In genomic region chr1:55375617-55376258, GRCh38 we compare ENCODE assay signal across 8 cellular contexts.
DNase-seq lines count a peak whose midpoint lies in the region; ATAC-seq and TF ChIP-seq lines count a peak whose summit lies in the region.

No MANE protein-coding gene starts in this region.

- peaks cover 14% of the 10 kb centered on the region for H3K4me1 Mint-ChIP-seq in MCF 10A (ENCODE audit: insufficient read depth, unreplicated experiment)

- H3K9me3 ChIP-seq in PC-3 (ENCODE audit: low read length): no peaks in the 10 kb centered on the region

- H3K27ac ChIP-seq in PC-3 (ENCODE audit: low read length): peak overlapping the region; percentile 90

- peak overlapping the region; percentile 64 for H2AFZ ChIP-seq in PC-3 (ENCODE audit: low read length)

- H3F3A ChIP-seq in PC-3 (ENCODE audit: low read length, unreplicated experiment): no peaks in the 10 kb centered on the region

- CTCF ChIA-PET in PC-3 (lab: Charles Lee) (interaction anchor here (0.5 to 1.9 kb wide), 12 partner anchors 27 to 1450 kb away, joined by 3 to 12 read pairs (median 5); no protein-coding TSS in a partner anchor), MCF 10A (lab: Yijun Ruan, JAX) (interaction anchor here (0.6 to 3.5 kb wide), 59 partner anchors 9 to 1803 kb away, joined by 3 to 28 read pairs (median 4); no protein-coding TSS in a partner anchor)

- ATAC-seq in HG03280 (IDR thresholded peaks at IDR 0.05; ENCODE audit: unreplicated experiment) (peak; percentile 57), PC-3 (peak; percentile 21), GM18858 (IDR thresholded peaks at IDR 0.05; ENCODE audit: unreplicated experiment) (no peak)

- no peaks in the 10 kb centered on the region for H3K27me3 Mint-ChIP-seq in MCF 10A (ENCODE audit: insufficient read depth, unreplicated experiment)

- POLR2A ChIA-PET in PC-3 (lab: Charles Lee; ENCODE audit: unreplicated experiment) (no interaction called here), MCF 10A (lab: Yijun Ruan, JAX) (interaction anchor here (0.6 to 1.5 kb wide), 4 partner anchors 16 to 1191 kb away, joined by 3 read pairs; no protein-coding TSS in a partner anchor)

- no peaks in the 10 kb centered on the region for H3K36me3 Mint-ChIP-seq in MCF 10A (ENCODE audit: insufficient read depth, unreplicated experiment)

- H3K79me2 ChIP-seq in PC-3 (ENCODE audit: low read length): no peaks in the 10 kb centered on the region

- TF ChIP-seq CTCF in PC-3 (conservative IDR thresholded peaks at IDR 0.05; ENCODE audit: low read depth, low read length): peak; percentile 95
- peak; percentile 85 for TF ChIP-seq CTCF in MCF 10A (IDR thresholded peaks at IDR 0.05; ENCODE audit: unreplicated experiment)

- no peaks in the 10 kb centered on the region for H4K20me1 ChIP-seq in PC-3 (ENCODE audit: low read length)

- peak overlapping the region; percentile 64 for H3K4me2 ChIP-seq in PC-3 (ENCODE audit: low read length)

- H3K36me3 ChIP-seq in PC-3 (ENCODE audit: low read depth, low read length): no peaks in the 10 kb centered on the region

- H3K27me3 ChIP-seq in PC-3 (ENCODE audit: low read length): no peaks in the 10 kb centered on the region

- intact Hi-C loops in PC-3 (cut with micrococcal nuclease): loop anchor here (1.0 to 5.0 kb wide), 5 partner anchors 54 to 1209 kb away; no protein-coding TSS in a partner anchor
- intact Hi-C loops in MCF 10A (cut with micrococcal nuclease): loop anchor here (1.0 to 5.0 kb wide), 6 partner anchors 53 to 1210 kb away; partner anchors contain the start of gene PLPP3

- H3K9me2 ChIP-seq in PC-3 (replicated peaks; ENCODE audit: low read length): no peaks in the 10 kb centered on the region

- DNase-seq in NCI-H146 (lab: John Stamatoyannopoulos, UW) (peak; percentile 17), NCI-H146 treated with DMSO at 0.1 percent for 48 hours (lab: John Stamatoyannopoulos, UW; ENCODE audit: unreplicated experiment) (no peak), PC-3 (peak; percentile 58), MCF 10A (ENCODE audit: unreplicated experiment) (peak; percentile 72), kidney glomerular epithelial cell (lab: John Stamatoyannopoulos, UW) (peak; percentile 11)
- DNase-seq in stimulated activated CD4-positive, alpha-beta T cell treated with anti-CD3 and anti-CD28 coated beads, TNF-alpha, amount 100 ng/mL, for 48 hours (ENCODE audit: low read depth in 3 of 3): peak in 2 of 3 donors; percentile 25 to 53

- no TSS peak for BruUV-seq in PC-3 (replicated peaks; lab: Mats Ljungman, UMichigan)
- no TSS peak for BruUV-seq in MCF 10A (replicated peaks; lab: Mats Ljungman, UMichigan)

- H3K4me3 ChIP-seq in PC-3 (ENCODE audit: low read length): no peak overlapping the region; the same call in 1 of the 2 replicates

- no peak overlapping the region for H3K4me3 Mint-ChIP-seq in MCF 10A (ENCODE audit: unreplicated experiment)

- peak overlapping the region; percentile 74 for H3K9ac ChIP-seq in PC-3 (ENCODE audit: low read length)

- no peak overlapping the region for H3K27ac Mint-ChIP-seq in MCF 10A (ENCODE audit: low read depth, unreplicated experiment)

- H3K9me3 Mint-ChIP-seq in MCF 10A (ENCODE audit: unreplicated experiment): no peaks in the 10 kb centered on the region

- peaks cover 49% of the 10 kb centered on the region for H3K4me1 ChIP-seq in PC-3 (ENCODE audit: insufficient read depth, low read length)
